In genomic region chr2:131056204-131056975, GRCh38 we compare ENCODE assay signal across 10 cellular contexts. TPM values are rescaled to one million over a fixed set of nuclear protein-coding genes. Genes with fewer than 3 reads are reported as not detected.
A peak's percentile ranks its signal among the peaks of the same experiment; 100 is the strongest.
DNase-seq lines count a peak whose midpoint lies in the region; ATAC-seq and TF ChIP-seq lines count a peak whose summit lies in the region.
"Had no signal": no experiment of that assay in that cellular context is flagged by ENCODE, and none has a peak within 500 bp of the region (broad histone marks: within the 10 kb centered on the region; RNA-seq: fewer than 3 reads in every experiment).

No MANE protein-coding gene starts in this region.

- H3K4me3 ChIP-seq in fibroblast of mammary gland (ENCODE audit: control insufficient read depth, low read depth, low read length) (no peak overlapping the region), sigmoid colon (no peak overlapping the region)

- no peaks in the 10 kb centered on the region for H3K9me3 ChIP-seq in sigmoid colon

- peaks cover 0 to 41% (median 27%) of the 10 kb centered on the region in 4 donors for H3K4me1 ChIP-seq in sigmoid colon

- TF ChIP-seq POLR2A in sigmoid colon (IDR thresholded peaks at IDR 0.05), result no peak

- TF ChIP-seq EP300 in sigmoid colon (IDR thresholded peaks at IDR 0.05), result no peak

- H3K27ac ChIP-seq in sigmoid colon, result peak overlapping the region in 3 of 4 donors; percentile 46 to 59 (median 49)

- no peak for ATAC-seq in GM18868 (IDR thresholded peaks at IDR 0.05; ENCODE audit: unreplicated experiment)
- no peak for ATAC-seq in GM18858 (IDR thresholded peaks at IDR 0.05; ENCODE audit: unreplicated experiment)

- DNase-seq in GM03348 (ENCODE audit: low spot score) (peak; percentile 49), NCI-H69 (lab: John Stamatoyannopoulos, UW) (peak; percentile 22), fibroblast of mammary gland (ENCODE audit: low read depth) (peak; percentile 39), sigmoid colon (no peak)
- no peak for DNase-seq in activated CD4-positive, CD25-positive, alpha-beta regulatory T cell (lab: John Stamatoyannopoulos, UW)
- DNase-seq: central memory CD4-positive, alpha-beta T cell; kidney; NCI-H2171 treated with DMSO at 0.1 percent for 48 hours had no signal

- peaks cover 24 to 63% (median 33%) of the 10 kb centered on the region in 4 donors for H3K36me3 ChIP-seq in sigmoid colon

- 86% methylated on average over 6 of the region's 6 CpGs for WGBS in sigmoid colon, 2 donors

- intact Hi-C loops in sigmoid colon (cut with DNase I), result no loop called here

- no peaks in the 10 kb centered on the region for H3K27me3 ChIP-seq in sigmoid colon

- no peak for TF ChIP-seq CTCF in fibroblast of mammary gland (conservative IDR thresholded peaks at IDR 0.05; ENCODE audit: control insufficient read depth, insufficient read depth, low read depth, low read length)
- no peak for TF ChIP-seq CTCF in sigmoid colon (IDR thresholded peaks at IDR 0.05)

RNA-seq across cellular contexts. Expression of gene FAM168B, which starts 36.9 kb away (rescaled TPM):
- 100 to 1,000 TPM; 125 to 153 (median 136) TPM for total RNA-seq in sigmoid colon
- polyA plus RNA-seq in sigmoid colon, result 10 to 100 TPM; 29.1 to 54.7 (median 30.0) TPM

RNA-seq across cellular contexts. Expression of gene PLEKHB2, which starts 48.7 kb away (rescaled TPM):
- 10 to 100 TPM; 28.8 to 39.6 (median 33.7) TPM for total RNA-seq in sigmoid colon
- 100 to 1,000 TPM in 1 of 3 donors, 10 to 100 TPM in 2; 59.3 to 160 (median 96.1) TPM for polyA plus RNA-seq in sigmoid colon

Comparison
In these comparisons a context has a peak if more than half of its experiments do, and no peak if none do; other contexts are left out.
1. DNase-seq: peak in GM03348 (single experiment), NCI-H69 (single experiment) and fibroblast of mammary gland (single experiment); none in sigmoid colon (single experiment) and activated CD4-positive, CD25-positive, alpha-beta regulatory T cell (0 of 4).